Comparison of ENCODE assay signal across 25 cellular contexts in genomic region chr14:73338551-73338950, GRCh38.
DNase-seq lines count a peak whose midpoint lies in the region; ATAC-seq, FAIRE-seq and TF ChIP-seq lines count a peak whose summit lies in the region.
"Had no signal": no experiment of that assay in that cellular context is flagged by ENCODE, and none has a peak within 500 bp of the region (broad histone marks: within the 10 kb centered on the region; RNA-seq: fewer than 3 reads in every experiment).

No MANE protein-coding gene starts in this region.

- H3K4me3 Mint-ChIP-seq in brain, result no peak overlapping the region
- H3K4me3 Mint-ChIP-seq: CD14-positive monocyte; CD4-positive, alpha-beta T cell; CD8-positive, alpha-beta memory T cell; HFFc6 had no signal

- H4K20me1 ChIP-seq in keratinocyte (ENCODE audit: control insufficient read depth, extremely low read depth, insufficient read depth, low read length), result no peaks in the 10 kb centered on the region

- peak overlapping the region in 3 of 5 experiments; percentile 1 to 14 (median 5) for H3K27ac Mint-ChIP-seq in brain
- H3K27ac Mint-ChIP-seq: CD4-positive, alpha-beta T cell; CD8-positive, alpha-beta memory T cell; HFFc6 had no signal

- H3K9me3 ChIP-seq in keratinocyte (ENCODE audit: control insufficient read depth, low read depth, low read length), result no peaks in the 10 kb centered on the region
- H3K9me3 ChIP-seq: A549, BE2C, HAP-1 had no signal

- DNase-seq in GM18507 (ENCODE audit: extremely low spot score, insufficient read length, low read depth) (no peak), keratinocyte (ENCODE audit: low read depth, low spot score) (no peak), activated gamma-delta T cell (lab: John Stamatoyannopoulos, UW) (no peak)
- DNase-seq: 8988T; ACHN; AML-193; BE2C; CD4-positive, alpha-beta T cell; CD8-positive, alpha-beta memory T cell; DMS 273 treated with DMSO at 0.1 percent for 48 hours; DMS79; EL; GDM1; GOT3; HFFc6 had no signal

- no peaks in the 10 kb centered on the region for H3K27me3 ChIP-seq in keratinocyte (ENCODE audit: control insufficient read depth, extremely low read depth, insufficient read depth, low read length)
- H3K27me3 ChIP-seq: BE2C; BLaER1 treated with 17β-estradiol and CSF1 and Interleukin-3, amounts not matched to agents 10 nM and 100 nM had no signal

- peaks cover 2% of the 10 kb centered on the region for H3K9me1 ChIP-seq in keratinocyte (ENCODE audit: control insufficient read depth, extremely low read depth, insufficient read depth, low read length)

- FAIRE-seq in GM18507 (lab: Jason Lieb, UNC) (peak; percentile 18), keratinocyte (lab: Jason Lieb, UNC) (peak; percentile 9)
- FAIRE-seq: A549, D721Med, GM12878, H54 had no signal

- H3K9ac ChIP-seq in keratinocyte (ENCODE audit: control insufficient read depth, extremely low read depth, insufficient read depth, low read length), result no peak overlapping the region
- H3K9ac ChIP-seq: BLaER1 treated with 17β-estradiol and CSF1 and Interleukin-3, amounts not matched to agents 10 nM and 100 nM had no signal

- no peak overlapping the region for H3K27ac ChIP-seq in keratinocyte (ENCODE audit: control insufficient read depth, insufficient read depth, low read length)
- H3K27ac ChIP-seq: A549; BLaER1 treated with 17β-estradiol and CSF1 and Interleukin-3, amounts not matched to agents 10 nM and 100 nM had no signal

- no peak for ATAC-seq in GM21360 (IDR thresholded peaks at IDR 0.05; ENCODE audit: unreplicated experiment)
- no peak for ATAC-seq in HG03039 (IDR thresholded peaks at IDR 0.05; ENCODE audit: unreplicated experiment)
- ATAC-seq: A549, GM12878 had no signal

- H3K36me3 Mint-ChIP-seq in brain, result peaks cover 6% of the 10 kb centered on the region

- H3K4me1 ChIP-seq in keratinocyte (ENCODE audit: control insufficient read depth, extremely low read depth, insufficient read depth, low read length), result no peaks in the 10 kb centered on the region
- H3K4me1 ChIP-seq: A549; BLaER1 treated with 17β-estradiol and CSF1 and Interleukin-3, amounts not matched to agents 10 nM and 100 nM had no signal

- no peak overlapping the region for H3K4me2 ChIP-seq in keratinocyte (ENCODE audit: control insufficient read depth, extremely low read depth, insufficient read depth, low read depth, low read length)
- H3K4me2 ChIP-seq: A549; BLaER1 treated with 17β-estradiol and CSF1 and Interleukin-3, amounts not matched to agents 10 nM and 100 nM had no signal

- dilution Hi-C loops in keratinocyte (cut with MboI; ENCODE audit: extremely low pct_ligation_motif_present, low sequenced_read_pairs), result no loop called here

- TF ChIP-seq CTCF in brain (conservative IDR thresholded peaks at IDR 0.05) (no peak), keratinocyte (optimal IDR thresholded peaks at IDR 0.05 in 1 of 3, IDR thresholded peaks at IDR 0.05 in 1 of 3, conservative IDR thresholded peaks at IDR 0.05 in 1 of 3; ENCODE audit: extremely low read depth in 1 of 3, insufficient read depth in 2 of 3, low read length in 3 of 3) (no peak)

- H3K9me3 Mint-ChIP-seq in brain, result no peaks in the 10 kb centered on the region
- H3K9me3 Mint-ChIP-seq: CD4-positive, alpha-beta T cell; CD8-positive, alpha-beta memory T cell; HFFc6 had no signal

- H3K36me3 ChIP-seq in keratinocyte (ENCODE audit: control insufficient read depth in 2 of 2, extremely low read depth in 1 of 2, insufficient read depth in 2 of 2, low read length in 2 of 2), result peaks cover 0 to 2% of the 10 kb centered on the region in 2 experiments
- H3K36me3 ChIP-seq: BE2C, HAP-1 had no signal

- H3K4me3 ChIP-seq in keratinocyte (ENCODE audit: control insufficient read depth in 2 of 3, extremely low read depth in 1 of 3, insufficient read depth in 2 of 3, low read depth in 1 of 3, low read length in 3 of 3), result no peak overlapping the region
- H3K4me3 ChIP-seq: A549; BLaER1 treated with 17β-estradiol and CSF1 and Interleukin-3, amounts not matched to agents 10 nM and 100 nM; GM12878; HAP-1 had no signal

- H3K4me1 Mint-ChIP-seq in brain, result peaks cover 40% of the 10 kb centered on the region
- H3K4me1 Mint-ChIP-seq: CD14-positive monocyte had no signal

- no peak overlapping the region for H2AFZ ChIP-seq in keratinocyte (ENCODE audit: control insufficient read depth, low read length)

- peaks cover 8% of the 10 kb centered on the region for H3K79me2 ChIP-seq in keratinocyte (ENCODE audit: control insufficient read depth, insufficient read depth, low read length)

- H3K27me3 Mint-ChIP-seq in brain, result no peaks in the 10 kb centered on the region
- H3K27me3 Mint-ChIP-seq: CD4-positive, alpha-beta T cell; CD8-positive, alpha-beta memory T cell had no signal
